Comparison of ENCODE assay signal across 8 cellular contexts in the genomic region with DNA sequence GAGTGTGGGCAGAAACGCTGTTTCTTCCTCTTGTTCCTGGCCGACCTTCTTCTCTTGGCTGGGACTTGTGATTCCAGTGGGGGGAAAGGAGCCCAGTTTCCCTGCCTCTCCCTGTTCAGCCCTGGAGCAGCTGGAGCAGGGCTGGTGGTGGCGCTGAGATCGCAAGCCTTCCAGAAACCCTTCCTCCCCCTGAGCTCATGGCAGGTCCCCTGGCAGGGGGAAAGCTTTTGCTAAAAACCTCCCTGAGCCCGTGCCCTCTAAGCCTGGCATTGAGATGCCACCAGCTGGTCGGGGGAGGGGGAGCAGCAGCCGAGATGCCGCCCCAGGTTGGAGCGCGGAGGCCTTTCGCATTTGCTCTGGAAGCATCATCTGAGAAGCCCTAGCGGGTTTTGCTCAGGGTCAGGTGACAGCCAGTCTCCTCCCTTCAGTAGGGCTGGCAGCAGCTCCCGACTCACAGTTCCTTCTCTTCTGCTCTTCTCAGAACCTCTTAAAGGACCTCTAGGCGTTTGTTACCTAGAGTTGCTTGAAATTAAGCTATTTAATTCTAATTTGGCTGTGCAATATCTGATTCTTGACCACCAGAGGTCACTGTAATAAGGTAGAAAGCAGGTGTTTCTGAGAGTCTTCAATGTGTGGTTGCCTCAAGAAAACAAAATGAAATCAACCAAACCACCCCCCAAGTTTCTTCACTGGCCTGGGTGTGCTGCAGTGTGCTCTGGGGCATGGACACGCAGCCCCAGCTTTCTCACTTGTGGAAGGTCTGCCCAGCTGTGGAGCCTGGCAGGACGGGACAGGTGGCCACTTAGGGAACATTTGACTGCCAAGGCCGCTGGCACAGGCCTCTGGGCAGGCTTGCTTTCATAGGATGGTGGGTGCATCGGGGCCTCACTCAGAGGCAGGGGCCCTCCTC.
DNase-seq lines count a peak whose midpoint lies in the region; ATAC-seq and TF ChIP-seq lines count a peak whose summit lies in the region.

No MANE protein-coding gene starts in this region.

- H3K9me2 ChIP-seq in DOHH2 (replicated peaks; ENCODE audit: control insufficient read depth, low read length): no peaks in the 10 kb centered on the region
- no peaks in the 10 kb centered on the region for H3K9me2 ChIP-seq in SU-DHL-6 (replicated peaks; ENCODE audit: insufficient read depth, low read length)

- H3K4me3 ChIP-seq in DOHH2 (ENCODE audit: low read length) (no peak overlapping the region), SU-DHL-6 (ENCODE audit: insufficient read depth, low read length, poor library complexity, severe bottlenecking) (no peak overlapping the region), left ventricle myocardium inferior (no peak overlapping the region)

- intact Hi-C loops in left ventricle myocardium inferior (cut with micrococcal nuclease): no loop called here

- H3K27ac ChIP-seq in DOHH2 (ENCODE audit: low read depth, low read length) (no peak overlapping the region), SU-DHL-6 (ENCODE audit: low read depth, low read length) (no peak overlapping the region), left ventricle myocardium inferior (replicated peaks) (no peak overlapping the region)

- no peak overlapping the region for H2AFZ ChIP-seq in SU-DHL-6 (ENCODE audit: low read depth, low read length, severe bottlenecking)

- no peaks in the 10 kb centered on the region for H3K36me3 Mint-ChIP-seq in stimulated activated naive B cell treated with anti-CD40 and anti-IgM and Interleukin-4, amounts not matched to agents 10 μg/mL and 1 μg/mL and 100 μg/mL, for 72 hours

- peak; percentile 76 for TF ChIP-seq CTCF in DOHH2 (IDR thresholded peaks at IDR 0.05; ENCODE audit: low read depth, low read length, poor library complexity, severe bottlenecking)
- peak; percentile 78 for TF ChIP-seq CTCF in SU-DHL-6 (IDR thresholded peaks at IDR 0.05; ENCODE audit: insufficient read depth, low read length, poor library complexity, severe bottlenecking)
- TF ChIP-seq CTCF in left ventricle myocardium inferior (IDR thresholded peaks at IDR 0.05; ENCODE audit: borderline replicate concordance): peak; percentile 60

- H3F3A ChIP-seq in DOHH2 (ENCODE audit: control insufficient read depth, insufficient read depth) (no peaks in the 10 kb centered on the region), SU-DHL-6 (ENCODE audit: insufficient read depth) (no peaks in the 10 kb centered on the region)

- H3K79me2 ChIP-seq in DOHH2 (ENCODE audit: control insufficient read depth, low read length) (no peaks in the 10 kb centered on the region), SU-DHL-6 (ENCODE audit: insufficient read depth, low read length) (no peaks in the 10 kb centered on the region)

- H3K27me3 ChIP-seq in DOHH2 (ENCODE audit: control insufficient read depth, low read length) (no peaks in the 10 kb centered on the region; the same call in 1 of the 2 replicates), SU-DHL-6 (ENCODE audit: low read length) (no peaks in the 10 kb centered on the region), left ventricle myocardium inferior (ENCODE audit: low read depth) (peaks cover 53% of the 10 kb centered on the region)

- no peak overlapping the region for H3K9ac ChIP-seq in SU-DHL-6 (ENCODE audit: low read length)

- no peak overlapping the region for H3K27ac Mint-ChIP-seq in stimulated activated naive B cell treated with anti-CD40 and anti-IgM and Interleukin-4, amounts not matched to agents 10 μg/mL and 1 μg/mL and 100 μg/mL, for 72 hours

- H3K27me3 Mint-ChIP-seq in stimulated activated naive B cell treated with anti-CD40 and anti-IgM and Interleukin-4, amounts not matched to agents 10 μg/mL and 1 μg/mL and 100 μg/mL, for 72 hours: peaks cover 4 to 11% of the 10 kb centered on the region in 2 donors

- H3K9me3 ChIP-seq in DOHH2 (ENCODE audit: control insufficient read depth, insufficient read depth, low read length) (no peaks in the 10 kb centered on the region), SU-DHL-6 (ENCODE audit: insufficient read depth, low read length) (no peaks in the 10 kb centered on the region), left ventricle myocardium inferior (replicated peaks) (peaks cover 7% of the 10 kb centered on the region)

- H3K4me1 ChIP-seq in DOHH2 (ENCODE audit: control insufficient read depth, low read length) (no peaks in the 10 kb centered on the region), left ventricle myocardium inferior (no peaks in the 10 kb centered on the region)

- peak; percentile 34 to 56 for ATAC-seq in stimulated activated naive B cell treated with anti-CD40 and anti-IgM and Interleukin-4, amounts not matched to agents 10 μg/mL and 1 μg/mL and 100 μg/mL, for 72 hours (replicated peaks)
- no peak for ATAC-seq in HG02973 (IDR thresholded peaks at IDR 0.05; ENCODE audit: unreplicated experiment)
- ATAC-seq in GM19023 (IDR thresholded peaks at IDR 0.05; ENCODE audit: unreplicated experiment): no peak
- ATAC-seq in GM18511 (IDR thresholded peaks at IDR 0.05; ENCODE audit: unreplicated experiment): no peak

- no peak overlapping the region for H3K4me2 ChIP-seq in DOHH2 (ENCODE audit: low read length)
- no peak overlapping the region for H3K4me2 ChIP-seq in SU-DHL-6 (ENCODE audit: low read depth, low read length, poor library complexity, severe bottlenecking)

- H3K9me3 Mint-ChIP-seq in stimulated activated naive B cell treated with anti-CD40 and anti-IgM and Interleukin-4, amounts not matched to agents 10 μg/mL and 1 μg/mL and 100 μg/mL, for 72 hours: peaks cover 0 to 6% of the 10 kb centered on the region in 2 donors

- H3K36me3 ChIP-seq in DOHH2 (ENCODE audit: control insufficient read depth, low read length) (no peaks in the 10 kb centered on the region), SU-DHL-6 (ENCODE audit: low read length) (no peaks in the 10 kb centered on the region), left ventricle myocardium inferior (no peaks in the 10 kb centered on the region)

- H3K4me3 Mint-ChIP-seq in stimulated activated naive B cell treated with anti-CD40 and anti-IgM and Interleukin-4, amounts not matched to agents 10 μg/mL and 1 μg/mL and 100 μg/mL, for 72 hours: no peak overlapping the region

- DNase-seq in Kasumi-1 (lab: John Stamatoyannopoulos, UW) (peak; percentile 31 to 48), left ventricle myocardium inferior (no peak)
- no peak for DNase-seq in stimulated activated naive B cell treated with anti-CD40 and anti-IgM and Interleukin-4, amounts not matched to agents 10 μg/mL and 1 μg/mL and 100 μg/mL, for 72 hours

- H3K4me1 Mint-ChIP-seq in stimulated activated naive B cell treated with anti-CD40 and anti-IgM and Interleukin-4, amounts not matched to agents 10 μg/mL and 1 μg/mL and 100 μg/mL, for 72 hours: no peaks in the 10 kb centered on the region

- no peaks in the 10 kb centered on the region for H4K20me1 ChIP-seq in DOHH2 (ENCODE audit: control insufficient read depth, insufficient read depth, low read depth, low read length)
- 0 out of 2 replicates have a peak, but pooled peaks cover 3% of the 10 kb centered on the region for H4K20me1 ChIP-seq in SU-DHL-6 (ENCODE audit: low read depth, low read length)

Comparison
In these comparisons a context has a peak if more than half of its experiments do, and no peak if none do; other contexts are left out.
1. DNase-seq: peak in Kasumi-1 (2 of 2); none in left ventricle myocardium inferior (single experiment) and stimulated activated naive B cell treated with anti-CD40 and anti-IgM and Interleukin-4, amounts not matched to agents 10 μg/mL and 1 μg/mL and 100 μg/mL, for 72 hours (single experiment).
2. ATAC-seq: peak in stimulated activated naive B cell treated with anti-CD40 and anti-IgM and Interleukin-4, amounts not matched to agents 10 μg/mL and 1 μg/mL and 100 μg/mL, for 72 hours (2 of 2); none in HG02973 (single experiment), GM19023 (single experiment) and GM18511 (single experiment).
3. Peak in every context shown above with its lines, with median percentiles within 50 percentile points of each other: CTCF ChIP-seq.